14 cellular contexts compared by ENCODE assay signal in genomic region chr2:237354930-237355329, GRCh38. TPM values are rescaled to one million over a fixed set of nuclear protein-coding genes. Genes with fewer than 3 reads are reported as not detected.
DNase-seq lines count a peak whose midpoint lies in the region; ATAC-seq and TF ChIP-seq lines count a peak whose summit lies in the region.
"Had no signal": no experiment of that assay in that cellular context is flagged by ENCODE, and none has a peak within 500 bp of the region (broad histone marks: within the 10 kb centered on the region; RNA-seq: fewer than 3 reads in every experiment).

No MANE protein-coding gene starts in this region.

- H3K27me3 ChIP-seq in AG04450 (ENCODE audit: control insufficient read depth, insufficient read depth, low read length) (no peaks in the 10 kb centered on the region), MG63 (no peaks in the 10 kb centered on the region), muscle layer of colon (ENCODE audit: control insufficient read depth in 1 of 2, insufficient read depth in 2 of 2, low read length in 2 of 2) (no peaks in the 10 kb centered on the region)
- H3K27me3 ChIP-seq: BLaER1 had no signal

- H3K4me1 Mint-ChIP-seq in type B pancreatic cell (ENCODE audit: unreplicated experiment), result peaks cover 8% of the 10 kb centered on the region

- in situ Hi-C loops in GM13976 (cut with MboI; ENCODE audit: low sequenced_read_pairs, unreplicated experiment), result no loop called here

- TF ChIP-seq CTCF in AG04450 (IDR thresholded peaks at IDR 0.05; ENCODE audit: low read depth, low read length) (no peak), GM13976 (IDR thresholded peaks at IDR 0.05; ENCODE audit: borderline replicate concordance, control extremely low read depth, extremely low read depth, insufficient read depth, missing control alignments) (no peak), type B pancreatic cell (conservative IDR thresholded peaks at IDR 0.05) (no peak)

- H3K27ac ChIP-seq in AG04450 (ENCODE audit: low read depth, low read length) (peak overlapping the region; percentile 50), muscle layer of colon (ENCODE audit: low read depth, low read length) (peak overlapping the region; percentile 76)
- H3K27ac ChIP-seq: BLaER1 had no signal

- no peak overlapping the region for H3K27ac Mint-ChIP-seq in type B pancreatic cell
- H3K27ac Mint-ChIP-seq: activated T-cell treated with anti-CD3 and anti-CD28 coated beads, Interleukin-2, amount 50 U/mL, for 72 hours had no signal

- no peaks in the 10 kb centered on the region; the same call in 1 of the 2 replicates for H3K9me3 ChIP-seq in AG04450 (ENCODE audit: control insufficient read depth, insufficient read depth, low read length)
- H3K9me3 ChIP-seq in MG63, result no peaks in the 10 kb centered on the region
- no peaks in the 10 kb centered on the region for H3K9me3 ChIP-seq in muscle layer of colon (ENCODE audit: low read length)
- H3K9me3 ChIP-seq: BLaER1 had no signal

- peaks cover 40% of the 10 kb centered on the region for H3K27me3 Mint-ChIP-seq in type B pancreatic cell

- CTCF ChIA-PET in AG04450 (lab: Charles Lee), result no interaction called here

- peaks cover 54% of the 10 kb centered on the region for H3K4me1 ChIP-seq in muscle layer of colon (ENCODE audit: insufficient read depth, low read length)
- H3K4me1 ChIP-seq: BLaER1 had no signal

- H3K36me3 ChIP-seq in MG63, result peaks cover 100% of the 10 kb centered on the region
- peaks cover 95% of the 10 kb centered on the region for H3K36me3 ChIP-seq in muscle layer of colon (ENCODE audit: insufficient read depth, low read length)
- H3K36me3 ChIP-seq: BLaER1 had no signal

- H3K9ac ChIP-seq in muscle layer of colon (ENCODE audit: low read length), result no peak overlapping the region
- H3K9ac ChIP-seq: BLaER1 had no signal

- no peak overlapping the region for H3K4me3 Mint-ChIP-seq in type B pancreatic cell
- H3K4me3 Mint-ChIP-seq: activated T-cell treated with anti-CD3 and anti-CD28 coated beads, Interleukin-2, amount 50 U/mL, for 72 hours had no signal

- H3K4me3 ChIP-seq in AG04450 (ENCODE audit: low read depth, low read length) (no peak overlapping the region), MG63 (no peak overlapping the region), muscle layer of colon (ENCODE audit: low read depth in 1 of 2, low read length in 2 of 2) (no peak overlapping the region)
- H3K4me3 ChIP-seq: BLaER1 had no signal

- no peaks in the 10 kb centered on the region for H3K9me3 Mint-ChIP-seq in type B pancreatic cell
- H3K9me3 Mint-ChIP-seq: activated T-cell treated with anti-CD3 and anti-CD28 coated beads, Interleukin-2, amount 50 U/mL, for 72 hours had no signal

- no peak for DNase-seq in AG04450 (ENCODE audit: low read depth, low spot score)
- DNase-seq in MG63, result peak; percentile 70
- no peak for DNase-seq in NOMO-1 treated with dmso at 0.1 percent for 144 hours (lab: John Stamatoyannopoulos, UW; ENCODE audit: unreplicated experiment)
- no peak for DNase-seq in GM13976 (ENCODE audit: low spot score)
- DNase-seq in type B pancreatic cell (ENCODE audit: extremely low spot score, unreplicated experiment), result no peak
- DNase-seq: activated T-cell treated with anti-CD3 and anti-CD28 coated beads, Interleukin-2, amount 50 U/mL, for 72 hours; kidney; NCI-H2081 treated with DMSO at 0.1 percent for 48 hours; NK-92 treated with Interleukin-12 subunit alpha and Interleukin-12 subunit beta, amount 100 ng/mL, for 24 hours had no signal

- H3K36me3 Mint-ChIP-seq in type B pancreatic cell, result peaks cover 15% of the 10 kb centered on the region

- POLR2A ChIA-PET in AG04450 (lab: Yijun Ruan, JAX), result no interaction called here

- ATAC-seq in esophagus mucosa (peak; percentile 65), GM21515 (IDR thresholded peaks at IDR 0.05; ENCODE audit: unreplicated experiment) (no peak)
- ATAC-seq: activated T-cell treated with anti-CD3 and anti-CD28 coated beads, Interleukin-2, amount 50 U/mL, for 72 hours; SK-N-SH treated with all-trans-retinoic acid at 6 μM for 48 hours had no signal

RNA-seq across cellular contexts. Expression of gene COL6A3, which starts 59.0 kb away (rescaled TPM):
- 1,384 and 2,107 TPM in 2 replicates for polyA plus RNA-seq in AG04450 (2011; rRNA removed)
- polyA minus RNA-seq in AG04450 (2011; rRNA and poly(A)+ RNA removed), result 2,516 and 3,153 TPM in 2 replicates
- total RNA-seq in MG63 (2014; rRNA removed; shearing (Covaris generic); ENCODE audit: low replicate concordance), result 465 and 564 TPM in 2 replicates
- total RNA-seq in esophagus mucosa (23.0 TPM), type B pancreatic cell (ENCODE audit: low replicate concordance) (4.7 and 157 TPM in 2 replicates)
